Comparison of ENCODE assay signal across 25 cellular contexts in genomic region chr11:113316251-113316650, GRCh38.
DNase-seq lines count a peak whose midpoint lies in the region; ATAC-seq and TF ChIP-seq lines count a peak whose summit lies in the region.
"Had no signal": no experiment of that assay in that cellular context is flagged by ENCODE, and none has a peak within 500 bp of the region (broad histone marks: within the 10 kb centered on the region; RNA-seq: fewer than 3 reads in every experiment).

No MANE protein-coding gene starts in this region.

- no peaks in the 10 kb centered on the region for H3K27me3 ChIP-seq in stomach smooth muscle (ENCODE audit: control insufficient read depth in 1 of 2, insufficient read depth in 2 of 2, low read length in 2 of 2)
- H3K27me3 ChIP-seq: heart right ventricle, pancreas, right lobe of liver had no signal

- H3K4me3 ChIP-seq in HEK293 (ENCODE audit: low read depth, low read length), result no peak overlapping the region
- no peak overlapping the region for H3K4me3 ChIP-seq in stomach smooth muscle (ENCODE audit: low read length in 2 of 2)
- H3K4me3 ChIP-seq: heart right ventricle, right lobe of liver had no signal

- no peak for DNase-seq in memory B cell (ENCODE audit: low spot score in 2 of 2)
- DNase-seq in central memory CD4-positive, alpha-beta T cell, result no peak
- DNase-seq in epidermal melanocyte (ENCODE audit: insufficient read length, low spot score), result no peak
- DNase-seq: activated CD4-positive, alpha-beta T cell treated with anti-CD3 and anti-CD28 coated beads for 48 hours; activated naive CD4-positive, alpha-beta T cell treated with anti-CD3 and anti-CD28 coated beads, Interleukin-2, amount 10 ng/mL, durations not matched to agents 7 days and 5 days; activated T-cell treated with anti-CD3 and anti-CD28 coated beads, Interleukin-2, amount 50 U/mL, for 4 hours; aorta; caudate nucleus; heart right ventricle; KG1; left colon; mesendoderm; NCI-H2171 treated with DMSO at 0.1 percent for 48 hours; NCI-H524; pancreas; right lobe of liver; RPMI8226; stimulated activated CD4-positive, alpha-beta T cell treated with anti-CD3 and anti-CD28 coated beads, Interleukin-4, amount 100 ng/mL, for 4 hours; stimulated activated naive CD4-positive, alpha-beta T cell treated with Interleukin-2 at 50 U/mL for 16 hours had no signal

- H3K4me1 Mint-ChIP-seq in memory B cell, result peaks cover 13% of the 10 kb centered on the region

- H3K9me3 ChIP-seq in HEK293 (ENCODE audit: control insufficient read depth, insufficient read depth, low read depth, low read length) (no peaks in the 10 kb centered on the region), stomach smooth muscle (ENCODE audit: control insufficient read depth in 2 of 2, low read length in 2 of 2) (no peaks in the 10 kb centered on the region)
- H3K9me3 ChIP-seq: pancreas, right lobe of liver had no signal

- peak overlapping the region; percentile 96 for H3K27ac Mint-ChIP-seq in memory B cell
- H3K27ac Mint-ChIP-seq: activated naive CD4-positive, alpha-beta T cell treated with anti-CD3 and anti-CD28 coated beads, Interleukin-2, amount 10 ng/mL, durations not matched to agents 7 days and 5 days had no signal

- POLR2A ChIA-PET in HEK293 (lab: Yijun Ruan, JAX), result no interaction called here

- no peaks in the 10 kb centered on the region for H3K9me3 Mint-ChIP-seq in memory B cell
- H3K9me3 Mint-ChIP-seq: activated naive CD4-positive, alpha-beta T cell treated with anti-CD3 and anti-CD28 coated beads, Interleukin-2, amount 10 ng/mL, durations not matched to agents 7 days and 5 days; activated T-cell treated with anti-CD3 and anti-CD28 coated beads, Interleukin-2, amount 50 U/mL, for 4 hours had no signal

- H3K27ac ChIP-seq in HEK293 (ENCODE audit: extremely low read depth, low read depth, low read length) (0 out of 2 replicates have a peak overlapping the region, but pooled peaks have one; percentile 21), VCaP (peak overlapping the region; percentile 85), stomach smooth muscle (ENCODE audit: low read length) (peak overlapping the region; percentile 82)
- H3K27ac ChIP-seq: pancreas, right lobe of liver had no signal

- H3K36me3 ChIP-seq in HEK293 (ENCODE audit: control insufficient read depth in 2 of 2, insufficient read depth in 1 of 2, low read length in 2 of 2) (peaks cover 0 to 25% of the 10 kb centered on the region in 2 experiments; a peak in 1 of 3 replicates), stomach smooth muscle (ENCODE audit: control insufficient read depth in 2 of 2, insufficient read depth in 2 of 2, low read length in 2 of 2) (peaks cover 6 to 10% of the 10 kb centered on the region in 2 donors)
- H3K36me3 ChIP-seq: pancreas had no signal

- no peaks in the 10 kb centered on the region for H3K27me3 Mint-ChIP-seq in memory B cell
- H3K27me3 Mint-ChIP-seq: activated naive CD4-positive, alpha-beta T cell treated with anti-CD3 and anti-CD28 coated beads, Interleukin-2, amount 10 ng/mL, durations not matched to agents 7 days and 5 days had no signal

- H3K36me3 Mint-ChIP-seq in memory B cell, result peaks cover 29% of the 10 kb centered on the region

- CTCF ChIA-PET in HEK293 (lab: Yijun Ruan, JAX), result interaction anchor here (0.5 to 1.9 kb wide), 4 partner anchors 10 to 414 kb away, joined by 3 to 7 read pairs (median 4); no protein-coding TSS in a partner anchor

- no peak for ATAC-seq in memory B cell (ENCODE audit: low read depth)
- no peak for ATAC-seq in HG03520 (IDR thresholded peaks at IDR 0.05; ENCODE audit: unreplicated experiment)
- ATAC-seq: activated T-cell treated with anti-CD3 and anti-CD28 coated beads, Interleukin-2, amount 50 U/mL, for 4 hours; HCT116; heart right ventricle; left colon; pancreas; right lobe of liver; SK-N-SH treated with all-trans-retinoic acid at 6 μM for 48 hours had no signal

- H3K4me1 ChIP-seq in HEK293 (ENCODE audit: control insufficient read depth, insufficient read depth, low read length) (no peaks in the 10 kb centered on the region; the same call in 1 of the 2 replicates), stomach smooth muscle (ENCODE audit: control insufficient read depth, insufficient read depth, low read length) (peaks cover 14% of the 10 kb centered on the region)
- H3K4me1 ChIP-seq: right lobe of liver had no signal

- no peak overlapping the region for H3K9ac ChIP-seq in stomach smooth muscle (ENCODE audit: low read length in 2 of 2)

- TF ChIP-seq CTCF in HEK293 (tag by site-specific recombination; IDR thresholded peaks at IDR 0.05) (no peak), VCaP (conservative IDR thresholded peaks at IDR 0.05) (no peak)

- H3K4me3 Mint-ChIP-seq in memory B cell, result no peak overlapping the region

TF ChIP-seq in HEK293, 187 proteins besides CTCF, POLR2A, EP300 and RAD21:
- TF ChIP-seq PRDM1 (tag by site-specific recombination; IDR thresholded peaks at IDR 0.05) (no peak), ZNF837 (tag by site-specific recombination; IDR thresholded peaks at IDR 0.05) (no peak), HOXA7 (CRISPR knock-in tag; IDR thresholded peaks at IDR 0.05; ENCODE audit: borderline replicate concordance) (no peak), ZNF423 (tag by site-specific recombination; IDR thresholded peaks at IDR 0.05) (no peak), INSM2 (tag by site-specific recombination; IDR thresholded peaks at IDR 0.05) (no peak), GFI1B (tag by site-specific recombination; IDR thresholded peaks at IDR 0.05) (no peak), ZNF404 (tag by site-specific recombination; IDR thresholded peaks at IDR 0.05) (no peak), ZNF701 (tag by site-specific recombination; IDR thresholded peaks at IDR 0.05) (no peak), ZNF114 (tag by site-specific recombination; IDR thresholded peaks at IDR 0.05) (no peak), KLF10 (tag by site-specific recombination; IDR thresholded peaks at IDR 0.05) (no peak), ZNF416 (tag by site-specific recombination; IDR thresholded peaks at IDR 0.05) (no peak), GLIS1 (tag by site-specific recombination; IDR thresholded peaks at IDR 0.05) (no peak), ZNF280C (tag by site-specific recombination; IDR thresholded peaks at IDR 0.05) (no peak), ZBTB17 (tag by site-specific recombination; IDR thresholded peaks at IDR 0.05) (no peak), ZNF830 (tag by site-specific recombination; IDR thresholded peaks at IDR 0.05; ENCODE audit: low read depth) (no peak), OSR2 (tag by site-specific recombination; IDR thresholded peaks at IDR 0.05) (no peak), ZNF174 (tag by site-specific recombination; IDR thresholded peaks at IDR 0.05) (no peak), MEIS1 (CRISPR knock-in tag; IDR thresholded peaks at IDR 0.05; ENCODE audit: borderline replicate concordance) (no peak)

Comparison
In these comparisons a context has a peak if more than half of its experiments do, and no peak if none do; other contexts are left out.
1. H3K27ac ChIP-seq: peak in every context shown above with its lines; median percentile 85 in VCaP; 82 in stomach smooth muscle; 21 in HEK293.